ENCODE assay signal across 15 cellular contexts in the genomic region with DNA sequence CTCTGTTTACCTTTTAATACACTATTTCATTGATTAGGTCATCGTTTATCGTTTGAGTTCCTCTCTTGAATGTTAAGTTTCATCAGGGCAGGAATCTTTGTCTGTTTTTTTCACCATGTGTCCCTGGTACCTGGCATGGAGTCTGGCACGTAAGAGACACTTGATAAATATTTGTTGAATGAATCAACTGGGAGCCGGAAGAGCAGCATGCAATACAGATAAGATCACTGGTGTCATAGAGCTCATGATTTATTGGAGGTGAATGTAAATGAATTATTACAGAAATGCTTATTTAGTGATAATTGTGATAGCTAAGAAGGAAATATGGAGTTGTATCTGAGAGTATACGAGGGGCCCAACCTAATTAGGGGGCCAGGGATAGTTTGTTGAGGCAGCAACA.
DNase-seq lines count a peak whose midpoint lies in the region; ATAC-seq and TF ChIP-seq lines count a peak whose summit lies in the region.
"Had no signal": no experiment of that assay in that cellular context is flagged by ENCODE, and none has a peak within 500 bp of the region (broad histone marks: within the 10 kb centered on the region; RNA-seq: fewer than 3 reads in every experiment).

No MANE protein-coding gene starts in this region.

- TF ChIP-seq CTCF in RWPE1 (conservative IDR thresholded peaks at IDR 0.05; ENCODE audit: low read depth) (no peak), type B pancreatic cell (conservative IDR thresholded peaks at IDR 0.05) (no peak)

- H3K9me3 Mint-ChIP-seq in type B pancreatic cell = peaks cover 19% of the 10 kb centered on the region
- no peaks in the 10 kb centered on the region for H3K9me3 Mint-ChIP-seq in activated T-cell treated with anti-CD3 and anti-CD28 coated beads, Interleukin-2, amount 50 U/mL, for 24 hours
- H3K9me3 Mint-ChIP-seq: activated naive CD4-positive, alpha-beta T cell treated with anti-CD3 and anti-CD28 coated beads, Interleukin-2, amount 50 U/mL, for 24 hours had no signal

- CTCF ChIA-PET in RWPE1 (lab: Yijun Ruan, JAX) = no interaction called here

- peaks cover 18% of the 10 kb centered on the region for H3K4me1 Mint-ChIP-seq in type B pancreatic cell (ENCODE audit: unreplicated experiment)
- H3K4me1 Mint-ChIP-seq in activated T-cell treated with anti-CD3 and anti-CD28 coated beads, Interleukin-2, amount 50 U/mL, for 24 hours (ENCODE audit: low read depth) = no peaks in the 10 kb centered on the region
- H3K4me1 Mint-ChIP-seq: activated naive CD4-positive, alpha-beta T cell treated with anti-CD3 and anti-CD28 coated beads, Interleukin-2, amount 50 U/mL, for 24 hours had no signal

- no peaks in the 10 kb centered on the region for H3K36me3 Mint-ChIP-seq in type B pancreatic cell
- H3K36me3 Mint-ChIP-seq in activated T-cell treated with anti-CD3 and anti-CD28 coated beads, Interleukin-2, amount 50 U/mL, for 24 hours (ENCODE audit: low read depth) = no peaks in the 10 kb centered on the region
- H3K36me3 Mint-ChIP-seq: activated naive CD4-positive, alpha-beta T cell treated with anti-CD3 and anti-CD28 coated beads, Interleukin-2, amount 50 U/mL, for 24 hours had no signal

- no peak for ATAC-seq in GM18873 (IDR thresholded peaks at IDR 0.05; ENCODE audit: low FRiP score, unreplicated experiment)

- peaks cover 2% of the 10 kb centered on the region for H3K27me3 Mint-ChIP-seq in type B pancreatic cell
- peaks cover 3% of the 10 kb centered on the region for H3K27me3 Mint-ChIP-seq in activated T-cell treated with anti-CD3 and anti-CD28 coated beads, Interleukin-2, amount 50 U/mL, for 24 hours

- H3K27ac ChIP-seq in RWPE1 = no peak overlapping the region
- H3K27ac ChIP-seq: esophagus muscularis mucosa, transverse colon had no signal

- peak; percentile 21 for DNase-seq in NCI-H748 (lab: John Stamatoyannopoulos, UW; ENCODE audit: unreplicated experiment)
- DNase-seq in NCI-H748 treated with DMSO at 0.1 percent for 48 hours (lab: John Stamatoyannopoulos, UW) = no peak
- DNase-seq in RWPE1 (ENCODE audit: low spot score) = peak; percentile 55
- DNase-seq in iris pigment epithelial cell (ENCODE audit: low read depth) = peak; percentile 59
- DNase-seq in type B pancreatic cell (ENCODE audit: extremely low spot score, unreplicated experiment) = no peak
- no peak for DNase-seq in ecto neural progenitor cell (ENCODE audit: low spot score)
- no peak for DNase-seq in activated T-cell treated with anti-CD3 and anti-CD28 coated beads, Interleukin-2, amount 50 U/mL, for 24 hours
- DNase-seq: cerebellar nuclear complex, COR-L47, hypothalamus, NCI-H2227 treated with DMSO at 0.1 percent for 48 hours, transverse colon had no signal

- H3K4me3 Mint-ChIP-seq in type B pancreatic cell = peak overlapping the region; percentile 8
- H3K4me3 Mint-ChIP-seq in activated T-cell treated with anti-CD3 and anti-CD28 coated beads, Interleukin-2, amount 50 U/mL, for 24 hours = no peak overlapping the region
- H3K4me3 Mint-ChIP-seq: activated naive CD4-positive, alpha-beta T cell treated with anti-CD3 and anti-CD28 coated beads, Interleukin-2, amount 50 U/mL, for 24 hours had no signal

- peak overlapping the region; percentile 71 for H3K27ac Mint-ChIP-seq in type B pancreatic cell
- H3K27ac Mint-ChIP-seq in activated T-cell treated with anti-CD3 and anti-CD28 coated beads, Interleukin-2, amount 50 U/mL, for 24 hours = no peak overlapping the region
- H3K27ac Mint-ChIP-seq: activated naive CD4-positive, alpha-beta T cell treated with anti-CD3 and anti-CD28 coated beads, Interleukin-2, amount 50 U/mL, for 24 hours had no signal

- POLR2A ChIA-PET in RWPE1 (lab: Yijun Ruan, JAX; ENCODE audit: low non-redundant PET) = no interaction called here

Comparison
In these comparisons a context has a peak if more than half of its experiments do, and no peak if none do; other contexts are left out.
1. DNase-seq: peak in NCI-H748 (single experiment), RWPE1 (single experiment) and iris pigment epithelial cell (single experiment); none in NCI-H748 treated with DMSO at 0.1 percent for 48 hours (single experiment), type B pancreatic cell (single experiment), ecto neural progenitor cell (single experiment) and activated T-cell treated with anti-CD3 and anti-CD28 coated beads, Interleukin-2, amount 50 U/mL, for 24 hours (single experiment).